8 cellular contexts compared by ENCODE assay signal in genomic region chr2:100262555-100263320, GRCh38. TPM values are rescaled to one million over a fixed set of nuclear protein-coding genes. Genes with fewer than 3 reads are reported as not detected.
DNase-seq lines count a peak whose midpoint lies in the region; ATAC-seq and TF ChIP-seq lines count a peak whose summit lies in the region.

No MANE protein-coding gene starts in this region.

- no peak overlapping the region for H3K4me3 ChIP-seq in endodermal cell (ENCODE audit: low read length)

- H3K9me3 ChIP-seq in CD4-positive, alpha-beta T cell (ENCODE audit: control insufficient read depth, low read length), result no peaks in the 10 kb centered on the region
- H3K9me3 ChIP-seq in endodermal cell (ENCODE audit: control insufficient read depth, low read length), result no peaks in the 10 kb centered on the region

- peak; percentile 62 for ATAC-seq in CD4-positive, alpha-beta T cell (ENCODE audit: poor library complexity)
- ATAC-seq in GM21390 (IDR thresholded peaks at IDR 0.05; ENCODE audit: unreplicated experiment) (peak; percentile 48), HG03159 (IDR thresholded peaks at IDR 0.05; ENCODE audit: unreplicated experiment) (no peak)
- peak; percentile 75 for ATAC-seq in activated CD8-positive, alpha-beta T cell treated with anti-CD3 and anti-CD28 coated beads, Interleukin-2, amount 10 ng/mL, durations not matched to agents 7 days and 5 days

- 15 to 17% methylated on average over 5 to 13 of the region's 13 CpGs for WGBS in endodermal cell (ENCODE audit: insufficient coverage in 1 of 2, insufficient read length in 1 of 2), 2 experiments

- peak; percentile 89 for TF ChIP-seq CTCF in CD4-positive, alpha-beta T cell (IDR thresholded peaks at IDR 0.05)
- TF ChIP-seq CTCF in endodermal cell (conservative IDR thresholded peaks at IDR 0.05), result peak; percentile 98

- peak; percentile 19 to 67 (median 42) for DNase-seq in CD4-positive, alpha-beta T cell
- DNase-seq in NCI-H345 treated with DMSO at 0.1 percent for 48 hours (lab: John Stamatoyannopoulos, UW; ENCODE audit: unreplicated experiment) (peak; percentile 20), endodermal cell (peak; percentile 91), mesenteric fat pad (ENCODE audit: low spot score) (peak; percentile 90)
- DNase-seq in activated CD8-positive, alpha-beta T cell treated with anti-CD3 and anti-CD28 coated beads, Interleukin-2, amount 10 ng/mL, durations not matched to agents 7 days and 5 days, result peak; percentile 72
- peak; percentile 80 for DNase-seq in stimulated activated CD8-positive, alpha-beta memory T cell treated with anti-CD3 and anti-CD28 coated beads, Interleukin-4, amount 100 ng/mL, for 48 hours

- H3K27ac ChIP-seq in CD4-positive, alpha-beta T cell (ENCODE audit: low read depth, low read length), result no peak overlapping the region
- no peak overlapping the region for H3K27ac ChIP-seq in endodermal cell (ENCODE audit: low read depth, low read length)

- intact Hi-C loops in CD4-positive, alpha-beta T cell (cut with DNase I, micrococcal nuclease), result loop anchor here (1.0 to 10.0 kb wide), 5 partner anchors 119 to 942 kb away; no protein-coding TSS in a partner anchor

- no peak overlapping the region for H3K4me3 Mint-ChIP-seq in CD4-positive, alpha-beta T cell
- no peak overlapping the region for H3K4me3 Mint-ChIP-seq in activated CD8-positive, alpha-beta T cell treated with anti-CD3 and anti-CD28 coated beads, Interleukin-2, amount 10 ng/mL, durations not matched to agents 7 days and 5 days
- H3K4me3 Mint-ChIP-seq in endodermal cell, result peak overlapping the region; percentile 37

- no peaks in the 10 kb centered on the region for H3K9me3 Mint-ChIP-seq in CD4-positive, alpha-beta T cell
- H3K9me3 Mint-ChIP-seq in activated CD8-positive, alpha-beta T cell treated with anti-CD3 and anti-CD28 coated beads, Interleukin-2, amount 10 ng/mL, durations not matched to agents 7 days and 5 days (ENCODE audit: insufficient read depth), result no peaks in the 10 kb centered on the region
- H3K9me3 Mint-ChIP-seq in endodermal cell, result no peaks in the 10 kb centered on the region

- no peaks in the 10 kb centered on the region for H3K27me3 ChIP-seq in CD4-positive, alpha-beta T cell (ENCODE audit: control insufficient read depth, insufficient read depth, low read length)
- no peaks in the 10 kb centered on the region for H3K27me3 ChIP-seq in endodermal cell (ENCODE audit: control insufficient read depth, insufficient read depth, low read length, poor library complexity, severe bottlenecking)

- CTCF ChIA-PET in CD4-positive, alpha-beta T cell (lab: Charles Lee), result interaction anchor here (0.5 to 2.8 kb wide), 6 partner anchors 16 to 118 kb away, joined by 3 to 21 read pairs (median 4); no protein-coding TSS in a partner anchor
- CTCF ChIA-PET in activated CD8-positive, alpha-beta T cell treated with anti-CD3 and anti-CD28 coated beads, Interleukin-2, amount 10 ng/mL, durations not matched to agents 7 days and 5 days (lab: Charles Lee), result interaction anchor here (0.5 to 8.7 kb wide), 36 partner anchors 11 to 703 kb away, joined by 3 to 227 read pairs (median 5); no protein-coding TSS in a partner anchor

- no peak overlapping the region for H3K9ac ChIP-seq in endodermal cell (ENCODE audit: extremely low read depth, low read length, poor library complexity, severe bottlenecking)

- H3K4me1 ChIP-seq in endodermal cell (ENCODE audit: control insufficient read depth, insufficient read depth, low read length), result no peaks in the 10 kb centered on the region

- no peak overlapping the region for H3K27ac Mint-ChIP-seq in CD4-positive, alpha-beta T cell
- no peak overlapping the region for H3K27ac Mint-ChIP-seq in activated CD8-positive, alpha-beta T cell treated with anti-CD3 and anti-CD28 coated beads, Interleukin-2, amount 10 ng/mL, durations not matched to agents 7 days and 5 days
- no peak overlapping the region for H3K27ac Mint-ChIP-seq in endodermal cell

- H3K36me3 Mint-ChIP-seq in CD4-positive, alpha-beta T cell (ENCODE audit: low read depth), result no peaks in the 10 kb centered on the region
- no peaks in the 10 kb centered on the region for H3K36me3 Mint-ChIP-seq in activated CD8-positive, alpha-beta T cell treated with anti-CD3 and anti-CD28 coated beads, Interleukin-2, amount 10 ng/mL, durations not matched to agents 7 days and 5 days (ENCODE audit: low read depth)
- no peaks in the 10 kb centered on the region for H3K36me3 Mint-ChIP-seq in endodermal cell (ENCODE audit: low read depth)

- H3K36me3 ChIP-seq in endodermal cell (ENCODE audit: control insufficient read depth, insufficient read depth, low read length), result no peaks in the 10 kb centered on the region

- no peaks in the 10 kb centered on the region for H3K27me3 Mint-ChIP-seq in CD4-positive, alpha-beta T cell
- no peaks in the 10 kb centered on the region for H3K27me3 Mint-ChIP-seq in activated CD8-positive, alpha-beta T cell treated with anti-CD3 and anti-CD28 coated beads, Interleukin-2, amount 10 ng/mL, durations not matched to agents 7 days and 5 days (ENCODE audit: low read depth)
- peaks cover 1% of the 10 kb centered on the region for H3K27me3 Mint-ChIP-seq in endodermal cell (ENCODE audit: insufficient read depth)

- POLR2A ChIA-PET in CD4-positive, alpha-beta T cell (lab: Charles Lee), result no interaction called here
- POLR2A ChIA-PET in activated CD8-positive, alpha-beta T cell treated with anti-CD3 and anti-CD28 coated beads, Interleukin-2, amount 10 ng/mL, durations not matched to agents 7 days and 5 days (lab: Charles Lee), result interaction anchor here (1.1 kb wide), 1 partner anchor 118 kb away, joined by 4 read pairs; no protein-coding TSS in a partner anchor

- no peaks in the 10 kb centered on the region for H3K4me1 Mint-ChIP-seq in CD4-positive, alpha-beta T cell (ENCODE audit: low read depth)
- H3K4me1 Mint-ChIP-seq in activated CD8-positive, alpha-beta T cell treated with anti-CD3 and anti-CD28 coated beads, Interleukin-2, amount 10 ng/mL, durations not matched to agents 7 days and 5 days (ENCODE audit: low read depth), result peaks cover 2% of the 10 kb centered on the region
- no peaks in the 10 kb centered on the region for H3K4me1 Mint-ChIP-seq in endodermal cell

RNA-seq across cellular contexts. Expression of gene LONRF2, which starts 59.6 kb away (rescaled TPM):
- under 1 TPM; 0.06 to 0.08 TPM for total RNA-seq in CD4-positive, alpha-beta T cell
- under 1 TPM; 0.05 to 0.11 TPM for total RNA-seq in activated CD8-positive, alpha-beta T cell treated with anti-CD3 and anti-CD28 coated beads, Interleukin-2, amount 10 ng/mL, durations not matched to agents 7 days and 5 days
- total RNA-seq in endodermal cell, result under 1 TPM; 0.40 to 0.71 TPM
- 0.39 TPM for polyA plus RNA-seq in endodermal cell (2013, experiment 1 of 2)
- polyA plus RNA-seq in endodermal cell (2013, experiment 2 of 2), result 0.37 TPM
- total RNA-seq in mesenteric fat pad, result 5.9 TPM

Comparison
In these comparisons a context has a peak if more than half of its experiments do, and no peak if none do; other contexts are left out.
1. DNase-seq: peak in every context shown above with its lines; median percentile 91 in endodermal cell; 90 in mesenteric fat pad; 80 in stimulated activated CD8-positive, alpha-beta memory T cell treated with anti-CD3 and anti-CD28 coated beads, Interleukin-4, amount 100 ng/mL, for 48 hours; 72 in activated CD8-positive, alpha-beta T cell treated with anti-CD3 and anti-CD28 coated beads, Interleukin-2, amount 10 ng/mL, durations not matched to agents 7 days and 5 days; 42 in CD4-positive, alpha-beta T cell; 20 in NCI-H345 treated with DMSO at 0.1 percent for 48 hours.